ENCODE assay signal across 1 cellular context in the genomic region with DNA sequence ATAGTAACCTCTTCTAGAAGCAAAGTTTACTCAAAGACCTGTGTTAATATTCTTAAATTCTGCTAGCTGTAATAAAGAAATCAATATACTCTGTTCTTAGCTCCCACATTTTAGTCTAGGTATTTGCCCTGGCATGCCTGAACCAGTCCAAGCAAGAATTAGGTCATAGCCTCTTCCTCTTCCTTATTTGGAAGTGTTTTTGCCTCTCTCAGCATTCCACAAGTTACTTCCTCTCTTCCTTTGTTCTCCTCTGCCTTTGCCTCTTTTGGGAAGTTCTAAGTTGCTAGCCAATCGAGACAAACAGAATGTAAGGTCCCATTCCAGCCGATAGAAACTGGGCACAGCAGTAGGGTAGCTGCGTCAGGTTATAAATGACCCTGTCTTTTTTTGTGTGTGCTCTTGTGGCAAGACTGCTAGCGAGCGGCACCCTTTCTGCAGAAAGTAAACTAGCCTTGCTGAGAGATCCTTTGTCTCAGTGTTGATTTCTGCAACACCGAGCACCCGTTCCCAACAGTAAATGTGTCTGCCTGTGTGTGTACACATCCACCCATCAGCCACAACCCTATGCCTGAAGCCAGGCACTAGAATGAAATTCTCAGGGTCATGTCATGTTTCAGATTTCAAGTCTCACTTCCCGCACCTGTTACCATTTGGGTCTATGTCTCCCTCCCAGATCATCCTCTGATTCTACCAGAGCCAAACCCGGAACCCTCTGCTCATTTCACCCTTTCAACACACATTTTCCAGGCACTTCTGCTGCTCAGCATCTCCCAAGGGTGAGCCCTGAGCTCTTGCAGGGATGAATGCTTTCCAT.
TF ChIP-seq lines count a peak whose summit lies in the region.

No MANE protein-coding gene starts in this region.

TF ChIP-seq in HEK293, 187 proteins besides CTCF, POLR2A, EP300 and RAD21 (continued from another document):
- TF ChIP-seq, protein P1, sequence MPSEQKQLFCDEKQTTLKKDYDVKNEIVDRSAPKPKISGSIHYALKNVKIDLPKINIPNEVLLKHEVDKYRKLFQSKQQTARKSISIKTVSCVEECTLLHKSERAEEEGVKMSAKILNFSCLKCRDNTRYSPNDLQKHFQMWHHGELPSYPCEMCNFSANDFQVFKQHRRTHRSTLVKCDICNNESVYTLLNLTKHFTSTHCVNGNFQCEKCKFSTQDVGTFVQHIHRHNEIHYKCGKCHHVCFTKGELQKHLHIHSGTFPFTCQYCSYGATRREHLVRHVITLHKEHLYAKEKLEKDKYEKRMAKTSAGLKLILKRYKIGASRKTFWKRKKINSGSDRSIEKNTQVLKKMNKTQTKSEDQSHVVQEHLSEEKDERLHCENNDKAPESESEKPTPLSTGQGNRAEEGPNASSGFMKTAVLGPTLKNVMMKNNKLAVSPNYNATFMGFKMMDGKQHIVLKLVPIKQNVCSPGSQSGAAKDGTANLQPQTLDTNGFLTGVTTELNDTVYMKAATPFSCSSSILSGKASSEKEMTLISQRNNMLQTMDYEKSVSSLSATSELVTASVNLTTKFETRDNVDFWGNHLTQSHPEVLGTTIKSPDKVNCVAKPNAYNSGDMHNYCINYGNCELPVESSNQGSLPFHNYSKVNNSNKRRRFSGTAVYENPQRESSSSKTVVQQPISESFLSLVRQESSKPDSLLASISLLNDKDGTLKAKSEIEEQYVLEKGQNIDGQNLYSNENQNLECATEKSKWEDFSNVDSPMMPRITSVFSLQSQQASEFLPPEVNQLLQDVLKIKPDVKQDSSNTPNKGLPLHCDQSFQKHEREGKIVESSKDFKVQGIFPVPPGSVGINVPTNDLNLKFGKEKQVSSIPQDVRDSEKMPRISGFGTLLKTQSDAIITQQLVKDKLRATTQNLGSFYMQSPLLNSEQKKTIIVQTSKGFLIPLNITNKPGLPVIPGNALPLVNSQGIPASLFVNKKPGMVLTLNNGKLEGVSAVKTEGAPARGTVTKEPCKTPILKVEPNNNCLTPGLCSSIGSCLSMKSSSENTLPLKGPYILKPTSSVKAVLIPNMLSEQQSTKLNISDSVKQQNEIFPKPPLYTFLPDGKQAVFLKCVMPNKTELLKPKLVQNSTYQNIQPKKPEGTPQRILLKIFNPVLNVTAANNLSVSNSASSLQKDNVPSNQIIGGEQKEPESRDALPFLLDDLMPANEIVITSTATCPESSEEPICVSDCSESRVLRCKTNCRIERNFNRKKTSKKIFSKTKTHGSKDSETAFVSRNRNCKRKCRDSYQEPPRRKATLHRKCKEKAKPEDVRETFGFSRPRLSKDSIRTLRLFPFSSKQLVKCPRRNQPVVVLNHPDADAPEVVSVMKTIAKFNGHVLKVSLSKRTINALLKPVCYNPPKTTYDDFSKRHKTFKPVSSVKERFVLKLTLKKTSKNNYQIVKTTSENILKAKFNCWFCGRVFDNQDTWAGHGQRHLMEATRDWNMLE (tag by site-specific recombination; conservative IDR thresholded peaks at IDR 0.05; ENCODE audit: low read depth): peak; percentile 39
- TF ChIP-seq ZNF521 (tag by site-specific recombination; IDR thresholded peaks at IDR 0.05) (no peak), SCRT2 (tag by site-specific recombination; IDR thresholded peaks at IDR 0.05) (peak; percentile 90), TRIM28 (IDR thresholded peaks at IDR 0.05; ENCODE audit: borderline replicate concordance, low read length) (peak; percentile 99; the same call in 1 of the 2 replicates), ZBTB1 (tag by site-specific recombination; IDR thresholded peaks at IDR 0.05) (no peak), ZNF514 (tag by site-specific recombination; IDR thresholded peaks at IDR 0.05) (no peak), GLI2 (tag by site-specific recombination; IDR thresholded peaks at IDR 0.05; ENCODE audit: borderline replicate concordance, low read depth) (no peak), REPIN1 (tag by site-specific recombination; IDR thresholded peaks at IDR 0.05; ENCODE audit: low read depth) (no peak), ZNF350 (tag by site-specific recombination; IDR thresholded peaks at IDR 0.05) (no peak), KLF1 (tag by site-specific recombination; IDR thresholded peaks at IDR 0.05) (no peak), ZNF561 (tag by site-specific recombination; IDR thresholded peaks at IDR 0.05; ENCODE audit: borderline replicate concordance) (peak; percentile 97)
- TF ChIP-seq, protein P2, sequence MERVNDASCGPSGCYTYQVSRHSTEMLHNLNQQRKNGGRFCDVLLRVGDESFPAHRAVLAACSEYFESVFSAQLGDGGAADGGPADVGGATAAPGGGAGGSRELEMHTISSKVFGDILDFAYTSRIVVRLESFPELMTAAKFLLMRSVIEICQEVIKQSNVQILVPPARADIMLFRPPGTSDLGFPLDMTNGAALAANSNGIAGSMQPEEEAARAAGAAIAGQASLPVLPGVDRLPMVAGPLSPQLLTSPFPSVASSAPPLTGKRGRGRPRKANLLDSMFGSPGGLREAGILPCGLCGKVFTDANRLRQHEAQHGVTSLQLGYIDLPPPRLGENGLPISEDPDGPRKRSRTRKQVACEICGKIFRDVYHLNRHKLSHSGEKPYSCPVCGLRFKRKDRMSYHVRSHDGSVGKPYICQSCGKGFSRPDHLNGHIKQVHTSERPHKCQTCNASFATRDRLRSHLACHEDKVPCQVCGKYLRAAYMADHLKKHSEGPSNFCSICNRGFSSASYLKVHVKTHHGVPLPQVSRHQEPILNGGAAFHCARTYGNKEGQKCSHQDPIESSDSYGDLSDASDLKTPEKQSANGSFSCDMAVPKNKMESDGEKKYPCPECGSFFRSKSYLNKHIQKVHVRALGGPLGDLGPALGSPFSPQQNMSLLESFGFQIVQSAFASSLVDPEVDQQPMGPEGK (tag by site-specific recombination; IDR thresholded peaks at IDR 0.05): no peak
- TF ChIP-seq, protein P3, sequence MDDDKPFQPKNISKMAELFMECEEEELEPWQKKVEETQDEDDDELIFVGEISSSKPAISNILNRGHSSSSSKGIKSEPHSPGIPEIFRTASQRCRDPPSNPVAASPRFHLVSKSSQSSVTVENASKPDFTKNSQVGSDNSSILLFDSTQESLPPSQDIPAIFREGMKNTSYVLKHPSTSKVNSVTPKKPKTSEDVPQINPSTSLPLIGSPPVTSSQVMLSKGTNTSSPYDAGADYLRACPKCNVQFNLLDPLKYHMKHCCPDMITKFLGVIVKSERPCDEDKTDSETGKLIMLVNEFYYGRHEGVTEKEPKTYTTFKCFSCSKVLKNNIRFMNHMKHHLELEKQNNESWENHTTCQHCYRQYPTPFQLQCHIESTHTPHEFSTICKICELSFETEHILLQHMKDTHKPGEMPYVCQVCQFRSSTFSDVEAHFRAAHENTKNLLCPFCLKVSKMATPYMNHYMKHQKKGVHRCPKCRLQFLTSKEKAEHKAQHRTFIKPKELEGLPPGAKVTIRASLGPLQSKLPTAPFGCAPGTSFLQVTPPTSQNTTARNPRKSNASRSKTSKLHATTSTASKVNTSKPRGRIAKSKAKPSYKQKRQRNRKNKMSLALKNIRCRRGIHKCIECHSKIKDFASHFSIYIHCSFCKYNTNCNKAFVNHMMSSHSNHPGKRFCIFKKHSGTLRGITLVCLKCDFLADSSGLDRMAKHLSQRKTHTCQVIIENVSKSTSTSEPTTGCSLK (tag by site-specific recombination; IDR thresholded peaks at IDR 0.05): no peak
TF ChIP-seq in HEK293: peak in this region for 5.
